In the genomic region with DNA sequence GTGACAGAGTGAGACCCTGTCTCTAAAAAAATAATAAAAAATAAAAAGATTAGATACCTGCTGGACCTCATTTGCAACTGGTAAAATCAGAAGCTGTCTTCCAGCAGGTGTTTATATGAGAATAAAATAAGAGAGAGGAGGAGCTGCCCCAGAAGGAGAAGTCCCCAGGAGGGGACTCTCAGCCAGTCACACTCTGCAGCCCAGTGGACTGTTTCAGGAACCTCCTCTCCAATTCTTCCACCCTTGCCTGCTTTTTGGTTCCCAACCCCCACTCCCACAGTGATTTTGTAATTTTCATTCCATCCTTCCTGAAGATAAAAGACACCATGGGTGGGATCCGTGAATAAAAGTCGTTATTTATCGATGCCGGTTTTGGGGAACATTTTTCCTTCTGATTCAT, we compare ENCODE assay signal across 23 cellular contexts.
"Had no signal": no experiment of that assay in that cellular context is flagged by ENCODE, and none has a peak within 500 bp of the region (broad histone marks: within the 10 kb centered on the region; RNA-seq: fewer than 3 reads in every experiment).

No MANE protein-coding gene starts in this region.

- H3K27ac ChIP-seq: colonic mucosa, coronary artery, dorsolateral prefrontal cortex, epithelial cell of prostate, esophagus muscularis mucosa, esophagus squamous epithelium, foreskin keratinocyte, gastrocnemius medialis, gastroesophageal sphincter, heart left ventricle, heart right ventricle had no signal

- DNase-seq: colonic mucosa; cortex of kidney; dermis blood vessel endothelial cell; dorsolateral prefrontal cortex; effector CD4-positive, alpha-beta T cell; effector CD8-positive, alpha-beta T cell; effector memory CD4-positive, alpha-beta T cell; effector memory CD8-positive, alpha-beta T cell; endodermal cell; erythroblast; esophagus squamous epithelium; foreskin fibroblast; foreskin keratinocyte; foreskin melanocyte; gastrocnemius medialis; glutamatergic neuron; head of caudate nucleus; heart left ventricle; heart right ventricle had no signal

- H3K9me3 ChIP-seq: colonic mucosa, esophagus muscularis mucosa, esophagus squamous epithelium, gastrocnemius medialis, gastroesophageal sphincter, heart left ventricle, heart right ventricle had no signal

- H3K4me3 ChIP-seq: colonic mucosa, coronary artery, dorsolateral prefrontal cortex, esophagus muscularis mucosa, esophagus squamous epithelium, gastrocnemius medialis, gastroesophageal sphincter, heart left ventricle, heart right ventricle had no signal

- H3K4me1 ChIP-seq: colonic mucosa, gastrocnemius medialis had no signal

- H3K36me3 ChIP-seq: colonic mucosa, esophagus muscularis mucosa, esophagus squamous epithelium, gastrocnemius medialis, gastroesophageal sphincter, heart left ventricle, heart right ventricle had no signal

- H3K27me3 ChIP-seq: colonic mucosa, esophagus muscularis mucosa, gastrocnemius medialis, gastroesophageal sphincter had no signal
